ENCODE assay signal across 36 cellular contexts in genomic region chr4:73404457-73404856, GRCh38. TPM values are rescaled to one million over a fixed set of nuclear protein-coding genes. Genes with fewer than 3 reads are reported as not detected.
"Had no signal": no experiment of that assay in that cellular context is flagged by ENCODE, and none has a peak within 500 bp of the region (broad histone marks: within the 10 kb centered on the region; RNA-seq: fewer than 3 reads in every experiment).

No MANE protein-coding gene starts in this region.

- H3K9me3 ChIP-seq: ascending aorta had no signal

- H3K36me3 ChIP-seq: ascending aorta, cardiac muscle cell, WERI-Rb-1 had no signal

- H3K4me1 ChIP-seq: ascending aorta had no signal

- H3K27ac ChIP-seq: ascending aorta, cardiac muscle cell, WERI-Rb-1 had no signal

- ATAC-seq: activated CD4-positive, alpha-beta T cell treated with anti-CD3 and anti-CD28 coated beads for 36 hours; activated CD4-positive, CD25-positive, alpha-beta regulatory T cell treated with anti-CD3 and anti-CD28 coated beads, Interleukin-2, amount 50 U/mL, for 24 hours; activated CD8-positive, alpha-beta memory T cell treated with anti-CD3 and anti-CD28 coated beads, Interleukin-2, amount 10 ng/mL, durations not matched to agents 7 days and 5 days; activated CD8-positive, alpha-beta T cell treated with anti-CD3 and anti-CD28 coated beads, Interleukin-2, amount 10 ng/mL, durations not matched to agents 7 days and 5 days; activated naive CD8-positive, alpha-beta T cell treated with anti-CD3 and anti-CD28 coated beads, Interleukin-2, amount 50 U/mL, for 24 hours; WTC11 had no signal

- H3K27me3 ChIP-seq: ascending aorta, cardiac muscle cell had no signal

- H3K4me3 ChIP-seq: ascending aorta, cardiac muscle cell had no signal

- FAIRE-seq: bronchial epithelial cell, TTC549 had no signal

- DNase-seq: activated CD4-positive, alpha-beta memory T cell treated with anti-CD3 and anti-CD28 coated beads, Interleukin-2, amount 10 ng/mL, durations not matched to agents 7 days and 5 days; activated CD4-positive, alpha-beta T cell treated with anti-CD3 and anti-CD28 coated beads for 1 hour; activated CD4-positive, alpha-beta T cell treated with anti-CD3 and anti-CD28 coated beads for 36 hours; activated CD4-positive, alpha-beta T cell treated with anti-CD3 and anti-CD28 coated beads for 48 hours; activated CD4-positive, alpha-beta T cell treated with anti-CD3 and anti-CD28 coated beads, Interleukin-2, amount 10 ng/mL, durations not matched to agents 7 days and 5 days; activated CD4-positive, alpha-beta T cell treated with anti-CD3 and anti-CD28 coated beads, Interleukin-2, amount 50 U/mL, for 48 hours; activated CD4-positive, CD25-positive, alpha-beta regulatory T cell; activated CD8-positive, alpha-beta memory T cell treated with anti-CD3 and anti-CD28 coated beads for 24 hours; activated CD8-positive, alpha-beta memory T cell treated with anti-CD3 and anti-CD28 coated beads, Interleukin-2, amount 10 ng/mL, durations not matched to agents 7 days and 5 days; activated CD8-positive, alpha-beta memory T cell treated with anti-CD3 and anti-CD28 coated beads, Interleukin-2, amount 50 U/mL, for 48 hours; activated CD8-positive, alpha-beta T cell treated with anti-CD3 and anti-CD28 coated beads, Interleukin-2, amount 10 ng/mL, durations not matched to agents 7 days and 5 days; activated effector memory CD4-positive, alpha-beta T cell treated with Interleukin-2 at 50 U/mL for 16 hours; activated gamma-delta T cell; activated naive CD4-positive, alpha-beta T cell treated with anti-CD3 and anti-CD28 coated beads, Interleukin-2, amount 10 ng/mL, durations not matched to agents 7 days and 5 days; activated naive CD4-positive, alpha-beta T cell treated with Interleukin-2 at 50 U/mL for 16 hours; activated naive CD8-positive, alpha-beta T cell treated with anti-CD3 and anti-CD28 coated beads, Interleukin-2, amount 10 ng/mL, durations not matched to agents 7 days and 5 days; activated naive CD8-positive, alpha-beta T cell treated with anti-CD3 and anti-CD28 coated beads, Interleukin-2, amount 50 U/mL, for 24 hours; activated T-cell treated with anti-CD3 and anti-CD28 coated beads, Interleukin-2, amount 50 U/mL, for 24 hours; activated T-cell treated with anti-CD3 and anti-CD28 coated beads, Interleukin-2, amount 50 U/mL, for 48 hours; amygdala; anterior cingulate cortex; caudate nucleus; cerebellar nuclear complex; T-helper 1 cell; T-helper 2 cell; T-helper 9 cell; WERI-Rb-1 had no signal

RNA-seq across cellular contexts. Expression of gene ALB, which starts 0.4 kb away (rescaled TPM):
- total RNA-seq: activated CD4-positive, alpha-beta memory T cell treated with anti-CD3 and anti-CD28 coated beads, Interleukin-2, amount 10 ng/mL, durations not matched to agents 7 days and 5 days; activated CD4-positive, alpha-beta T cell treated with anti-CD3 and anti-CD28 coated beads for 36 hours; activated CD4-positive, alpha-beta T cell treated with anti-CD3 and anti-CD28 coated beads, Interleukin-2, amount 10 ng/mL, durations not matched to agents 7 days and 5 days; activated CD8-positive, alpha-beta memory T cell treated with anti-CD3 and anti-CD28 coated beads, Interleukin-2, amount 10 ng/mL, durations not matched to agents 7 days and 5 days; activated CD8-positive, alpha-beta T cell treated with anti-CD3 and anti-CD28 coated beads, Interleukin-2, amount 10 ng/mL, durations not matched to agents 7 days and 5 days; activated naive CD8-positive, alpha-beta T cell treated with anti-CD3 and anti-CD28 coated beads, Interleukin-2, amount 10 ng/mL, durations not matched to agents 7 days and 5 days; activated T-helper 2 cell treated with anti-CD3 and anti-CD28 coated beads, Interferon-gamma antibody, Interleukin-2, Interleukin-4, amounts not matched to agents 10 μg/mL and 5 μg/mL and 100 μg/mL, durations not matched to agents 14 hours and 24 hours and 36 hours; bronchial epithelial cell; chondrocyte had no signal

RNA-seq across cellular contexts. Expression of gene AFP, which starts 31.6 kb away (rescaled TPM):
- total RNA-seq: activated CD4-positive, alpha-beta memory T cell treated with anti-CD3 and anti-CD28 coated beads, Interleukin-2, amount 10 ng/mL, durations not matched to agents 7 days and 5 days; activated CD4-positive, alpha-beta T cell treated with anti-CD3 and anti-CD28 coated beads for 36 hours; activated CD4-positive, alpha-beta T cell treated with anti-CD3 and anti-CD28 coated beads, Interleukin-2, amount 10 ng/mL, durations not matched to agents 7 days and 5 days; activated CD8-positive, alpha-beta memory T cell treated with anti-CD3 and anti-CD28 coated beads, Interleukin-2, amount 10 ng/mL, durations not matched to agents 7 days and 5 days; activated CD8-positive, alpha-beta T cell treated with anti-CD3 and anti-CD28 coated beads, Interleukin-2, amount 10 ng/mL, durations not matched to agents 7 days and 5 days; activated naive CD8-positive, alpha-beta T cell treated with anti-CD3 and anti-CD28 coated beads, Interleukin-2, amount 10 ng/mL, durations not matched to agents 7 days and 5 days; activated T-helper 2 cell treated with anti-CD3 and anti-CD28 coated beads, Interferon-gamma antibody, Interleukin-2, Interleukin-4, amounts not matched to agents 10 μg/mL and 5 μg/mL and 100 μg/mL, durations not matched to agents 14 hours and 24 hours and 36 hours; ascending aorta; bronchial epithelial cell; chondrocyte had no signal
- polyA plus RNA-seq: adipose tissue had no signal
